Comparison of ENCODE assay signal across 9 cellular contexts in the genomic region with DNA sequence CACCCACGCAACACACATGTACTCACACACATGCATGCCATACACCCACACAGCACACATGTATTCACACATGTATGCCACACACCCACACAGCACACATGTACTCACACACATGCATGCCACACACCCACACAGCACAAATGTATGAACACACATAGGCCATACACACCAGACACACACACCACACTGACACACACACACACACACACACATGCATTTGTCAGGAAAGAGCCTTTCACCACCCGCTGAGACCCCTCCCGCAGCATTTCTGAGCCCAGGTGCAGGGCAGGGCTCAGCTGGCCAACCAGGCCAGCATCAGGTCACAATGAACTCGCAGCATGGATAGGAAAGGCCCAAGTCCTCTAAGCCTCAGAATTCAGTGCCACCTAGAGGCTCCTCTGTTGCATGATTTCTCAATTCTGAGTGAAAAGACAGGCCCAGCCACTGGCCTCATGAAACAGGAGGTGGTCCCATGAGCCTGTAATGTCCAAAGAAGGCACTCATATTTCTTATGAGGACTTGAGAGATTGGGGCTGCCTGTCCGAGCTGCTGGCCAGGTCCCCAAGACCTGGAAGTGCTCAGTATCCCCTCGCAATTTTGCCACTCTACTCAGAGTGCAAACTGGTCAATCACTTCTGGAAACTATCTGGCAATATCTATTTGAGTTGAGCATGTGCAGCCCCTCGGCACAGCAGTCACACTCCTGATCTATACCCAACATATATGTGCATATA. TPM values are rescaled to one million over a fixed set of nuclear protein-coding genes. Genes with fewer than 3 reads are reported as not detected.
DNase-seq lines count a peak whose midpoint lies in the region; ATAC-seq and TF ChIP-seq lines count a peak whose summit lies in the region.
"Had no signal": no experiment of that assay in that cellular context is flagged by ENCODE, and none has a peak within 500 bp of the region (broad histone marks: within the 10 kb centered on the region; RNA-seq: fewer than 3 reads in every experiment).

No MANE protein-coding gene starts in this region.

- no peak overlapping the region for H3K27ac ChIP-seq in DOHH2 (ENCODE audit: low read depth, low read length)
- peak overlapping the region; percentile 66 for H3K27ac ChIP-seq in KOPT-K1 (ENCODE audit: low read depth, low read length, poor library complexity, severe bottlenecking)
- no peak overlapping the region for H3K27ac ChIP-seq in upper lobe of left lung

- H3K4me1 Mint-ChIP-seq in chondrocyte (ENCODE audit: low read depth) = peaks cover 12% of the 10 kb centered on the region

- peak overlapping the region; percentile 42 for H3K27ac Mint-ChIP-seq in chondrocyte (ENCODE audit: unreplicated experiment)
- H3K27ac Mint-ChIP-seq: T-helper 1 cell treated with Interleukin-12 subunit alpha and Interleukin-12 subunit beta and Interleukin-4 antibody, amounts not matched to agents 30 μg/mL and 1 μg/mL, for 36 hours had no signal

- H3K4me2 ChIP-seq in DOHH2 (ENCODE audit: low read length) = no peak overlapping the region

- peaks cover 3% of the 10 kb centered on the region for H3K27me3 Mint-ChIP-seq in chondrocyte (ENCODE audit: low read depth)

- no peak overlapping the region for H3K4me3 Mint-ChIP-seq in chondrocyte (ENCODE audit: unreplicated experiment)
- H3K4me3 Mint-ChIP-seq: T-helper 1 cell treated with Interleukin-12 subunit alpha and Interleukin-12 subunit beta and Interleukin-4 antibody, amounts not matched to agents 30 μg/mL and 1 μg/mL, for 36 hours had no signal

- H3K27me3 ChIP-seq in DOHH2 (ENCODE audit: control insufficient read depth, low read length) (peaks cover 4% of the 10 kb centered on the region), NT2/D1 (ENCODE audit: insufficient read depth, insufficient read length) (no peaks in the 10 kb centered on the region), upper lobe of left lung (no peaks in the 10 kb centered on the region)

- peak; percentile 85 for DNase-seq in NT2/D1 (ENCODE audit: low read depth, low spot score)
- DNase-seq in chondrocyte (ENCODE audit: low spot score) = no peak
- DNase-seq in left kidney (ENCODE audit: low read depth, low spot score) = peak; percentile 90
- DNase-seq in upper lobe of left lung = peak; percentile 33 to 59
- no peak for DNase-seq in activated effector memory CD4-positive, alpha-beta T cell treated with anti-CD3 and anti-CD28 coated beads, Interleukin-2, amount 50 U/mL, for 16 hours

- no peak for TF ChIP-seq EP300 in upper lobe of left lung (IDR thresholded peaks at IDR 0.05)

- peak; percentile 58 for TF ChIP-seq CTCF in DOHH2 (IDR thresholded peaks at IDR 0.05; ENCODE audit: low read depth, low read length, poor library complexity, severe bottlenecking)
- peak; percentile 83 for TF ChIP-seq CTCF in chondrocyte (IDR thresholded peaks at IDR 0.05)
- peak; percentile 39 to 76 (median 67) for TF ChIP-seq CTCF in upper lobe of left lung (IDR thresholded peaks at IDR 0.05)

- H3K9ac ChIP-seq in NT2/D1 (ENCODE audit: insufficient read length, low read depth) = no peak overlapping the region

- no peaks in the 10 kb centered on the region for H3K36me3 ChIP-seq in DOHH2 (ENCODE audit: control insufficient read depth, low read length)
- no peaks in the 10 kb centered on the region for H3K36me3 ChIP-seq in KOPT-K1 (ENCODE audit: insufficient read depth, low read length)
- no peaks in the 10 kb centered on the region for H3K36me3 ChIP-seq in NT2/D1 (ENCODE audit: insufficient read depth, insufficient read length, low read length)
- H3K36me3 ChIP-seq in upper lobe of left lung = no peaks in the 10 kb centered on the region

- ATAC-seq in upper lobe of left lung (ENCODE audit: low FRiP score in 2 of 2) = peak; percentile 84 to 90
- no peak for ATAC-seq in HG02870 (IDR thresholded peaks at IDR 0.05; ENCODE audit: unreplicated experiment)

- WGBS in upper lobe of left lung, 2 donors = 35 to 66% methylated on average over 4 to 7 of the region's 7 CpGs

- H3K36me3 Mint-ChIP-seq in chondrocyte (ENCODE audit: low read depth) = peaks cover 2% of the 10 kb centered on the region

- H4K20me1 ChIP-seq in DOHH2 (ENCODE audit: control insufficient read depth, insufficient read depth, low read depth, low read length) = no peaks in the 10 kb centered on the region

- H3K9me3 Mint-ChIP-seq in chondrocyte (ENCODE audit: low read depth) = peaks cover 16% of the 10 kb centered on the region
- H3K9me3 Mint-ChIP-seq: T-helper 1 cell treated with Interleukin-12 subunit alpha and Interleukin-12 subunit beta and Interleukin-4 antibody, amounts not matched to agents 30 μg/mL and 1 μg/mL, for 36 hours had no signal

- H3K79me2 ChIP-seq in DOHH2 (ENCODE audit: control insufficient read depth, low read length) = no peaks in the 10 kb centered on the region

- no peaks in the 10 kb centered on the region for H3K9me3 ChIP-seq in DOHH2 (ENCODE audit: control insufficient read depth, insufficient read depth, low read length)
- peaks cover 17% of the 10 kb centered on the region for H3K9me3 ChIP-seq in KOPT-K1 (ENCODE audit: insufficient read depth, low read length, poor library complexity, severe bottlenecking)
- H3K9me3 ChIP-seq in NT2/D1 (ENCODE audit: insufficient read depth, low read length) = peaks cover 4% of the 10 kb centered on the region; the same call in 1 of the 2 replicates
- H3K9me3 ChIP-seq in upper lobe of left lung = peaks cover 0 to 3% (median 0%) of the 10 kb centered on the region in 4 donors

- TF ChIP-seq POLR2A in upper lobe of left lung (IDR thresholded peaks at IDR 0.05) = no peak

- no peaks in the 10 kb centered on the region for H3K9me2 ChIP-seq in DOHH2 (replicated peaks; ENCODE audit: control insufficient read depth, low read length)

- no peak overlapping the region for H3K4me3 ChIP-seq in DOHH2 (ENCODE audit: low read length)
- no peak overlapping the region for H3K4me3 ChIP-seq in NT2/D1 (ENCODE audit: insufficient read length, low read depth)
- no peak overlapping the region for H3K4me3 ChIP-seq in upper lobe of left lung

- H3K4me1 ChIP-seq in DOHH2 (ENCODE audit: control insufficient read depth, low read length) = no peaks in the 10 kb centered on the region
- H3K4me1 ChIP-seq in NT2/D1 (ENCODE audit: insufficient read depth, insufficient read length) = peaks cover 3% of the 10 kb centered on the region
- H3K4me1 ChIP-seq in upper lobe of left lung = peaks cover 3 to 14% (median 8%) of the 10 kb centered on the region in 4 donors

- H3F3A ChIP-seq in DOHH2 (ENCODE audit: control insufficient read depth, insufficient read depth) = no peaks in the 10 kb centered on the region

RNA-seq across cellular contexts. Expression of a gene that starts 57.3 kb away (rescaled TPM):
- 56.7 to 72.5 TPM (median 66.4 TPM) in 3 replicates for total RNA-seq in chondrocyte
- total RNA-seq in upper lobe of left lung = 10 to 100 TPM in 4 of 6 donors, 1 to 10 TPM in 2; 6.1 to 24.6 (median 19.7) TPM

Comparison
In these comparisons a context has a peak if more than half of its experiments do, and no peak if none do; other contexts are left out.
1. DNase-seq: peak in NT2/D1 (single experiment), left kidney (single experiment) and upper lobe of left lung (2 of 2); none in chondrocyte (single experiment) and activated effector memory CD4-positive, alpha-beta T cell treated with anti-CD3 and anti-CD28 coated beads, Interleukin-2, amount 50 U/mL, for 16 hours (single experiment).
2. Peak in every context shown above with its lines, with median percentiles within 50 percentile points of each other: CTCF ChIP-seq.